In genomic region chr9:133924453-133924852, GRCh38 we compare ENCODE assay signal across 21 cellular contexts.
"Had no signal": no experiment of that assay in that cellular context is flagged by ENCODE, and none has a peak within 500 bp of the region (broad histone marks: within the 10 kb centered on the region; RNA-seq: fewer than 3 reads in every experiment).

No MANE protein-coding gene starts in this region.

- H3K9me3 ChIP-seq: colonic mucosa, left ventricle myocardium inferior, neutrophil, ovary, psoas muscle, tibial artery, vagina had no signal

- H3K4me1 ChIP-seq: colonic mucosa, psoas muscle had no signal

- H3K4me3 ChIP-seq: colonic mucosa, hepatocyte, left ventricle myocardium inferior, ovary, psoas muscle, tibial artery, vagina had no signal

- DNase-seq: activated CD4-positive, alpha-beta T cell treated with anti-CD3 and anti-CD28 coated beads, Interleukin-2, amount 10 ng/mL, durations not matched to agents 7 days and 5 days; activated CD4-positive, CD25-positive, alpha-beta regulatory T cell treated with anti-CD3 and anti-CD28 coated beads, Interleukin-2, amount 50 U/mL, for 72 hours; activated CD8-positive, alpha-beta T cell treated with anti-CD3 and anti-CD28 coated beads, Interleukin-2, amount 10 ng/mL, durations not matched to agents 7 days and 5 days; activated gamma-delta T cell; anterior cingulate cortex; colonic mucosa; foreskin fibroblast; immature natural killer cell; left ventricle myocardium inferior; midbrain; natural killer cell; ovary; psoas muscle; stimulated activated CD4-positive, alpha-beta T cell treated with anti-CD3 and anti-CD28 coated beads, Interleukin-12 subunit alpha, Interleukin-12 subunit beta, amount 100 ng/mL, for 4 hours; stimulated activated CD4-positive, alpha-beta T cell treated with anti-CD3 and anti-CD28 coated beads, Interleukin-4, amount 100 ng/mL, for 4 hours; stimulated activated naive CD8-positive, alpha-beta T cell treated with anti-CD3 and anti-CD28 coated beads, Interleukin-15, amount 100 ng/mL, for 72 hours; tibial artery had no signal

- H3K27ac ChIP-seq: colonic mucosa, hepatocyte, left ventricle myocardium inferior, neutrophil, ovary, psoas muscle, tibial artery, vagina had no signal

- ATAC-seq: activated CD8-positive, alpha-beta T cell treated with anti-CD3 and anti-CD28 coated beads, Interleukin-2, amount 10 ng/mL, durations not matched to agents 7 days and 5 days; natural killer cell; psoas muscle; right cardiac atrium; stimulated activated naive CD8-positive, alpha-beta T cell treated with anti-CD3 and anti-CD28 coated beads, Interleukin-15, amount 100 ng/mL, for 72 hours had no signal

- H3K27me3 ChIP-seq: colonic mucosa, hepatocyte, neutrophil, ovary, tibial artery, vagina had no signal

- H3K36me3 ChIP-seq: colonic mucosa, left ventricle myocardium inferior, neutrophil, ovary, tibial artery, vagina had no signal
